Comparison of ENCODE assay signal across 18 cellular contexts in genomic region chr2:235024191-235024611, GRCh38.
DNase-seq lines count a peak whose midpoint lies in the region; ATAC-seq and TF ChIP-seq lines count a peak whose summit lies in the region.
"Had no signal": no experiment of that assay in that cellular context is flagged by ENCODE, and none has a peak within 500 bp of the region (broad histone marks: within the 10 kb centered on the region; RNA-seq: fewer than 3 reads in every experiment).

No MANE protein-coding gene starts in this region.

- no peak for ATAC-seq in RWPE2 (ENCODE audit: low read depth)
- no peak for ATAC-seq in GM21423 (IDR thresholded peaks at IDR 0.05; ENCODE audit: unreplicated experiment)
- ATAC-seq: activated CD8-positive, alpha-beta memory T cell treated with anti-CD3 and anti-CD28 coated beads, Interleukin-2, amount 10 ng/mL, durations not matched to agents 7 days and 5 days; lower lobe of right lung; SK-N-SH treated with all-trans-retinoic acid at 6 μM for 48 hours had no signal

- H3K4me3 ChIP-seq in RWPE2 (ENCODE audit: severe bottlenecking) = no peak overlapping the region
- H3K4me3 ChIP-seq: lower lobe of right lung, thyroid gland had no signal

- peaks cover 81% of the 10 kb centered on the region for H3K4me1 ChIP-seq in RWPE2 (ENCODE audit: insufficient read depth, poor library complexity, severe bottlenecking)

- no peaks in the 10 kb centered on the region for H3K27me3 ChIP-seq in RWPE2 (ENCODE audit: insufficient read depth, poor library complexity, severe bottlenecking)
- H3K27me3 ChIP-seq: neutrophil, thyroid gland had no signal

- no peak for TF ChIP-seq CTCF in RWPE2 (IDR thresholded peaks at IDR 0.05; ENCODE audit: poor library complexity, severe bottlenecking)

- DNase-seq in A172 (ENCODE audit: low spot score) = peak; percentile 89
- DNase-seq in GM04503 (ENCODE audit: low read depth) = peak; percentile 44
- no peak for DNase-seq in RWPE2 (ENCODE audit: low spot score)
- peak; percentile 83 for DNase-seq in glomerular visceral epithelial cell (ENCODE audit: extremely low spot score)
- no peak for DNase-seq in activated T-cell treated with anti-CD3 and anti-CD28 coated beads, Interleukin-2, amount 50 U/mL, for 48 hours
- DNase-seq in NCI-H1105 (lab: John Stamatoyannopoulos, UW) = no peak
- DNase-seq in mesenteric fat pad (ENCODE audit: low spot score) = no peak
- DNase-seq: activated CD8-positive, alpha-beta memory T cell treated with anti-CD3 and anti-CD28 coated beads, Interleukin-2, amount 10 ng/mL, durations not matched to agents 7 days and 5 days; activated naive CD4-positive, alpha-beta T cell treated with Interleukin-2 at 50 U/mL for 16 hours; AML-193; hippocampal formation; lower lobe of right lung; NCI-H2107; thyroid gland had no signal

- H3K27ac ChIP-seq in RWPE2 (ENCODE audit: poor library complexity, severe bottlenecking) = peak overlapping the region; percentile 100
- H3K27ac ChIP-seq: lower lobe of right lung, neutrophil, thyroid gland, VCaP had no signal

- no peaks in the 10 kb centered on the region for H3K9me3 ChIP-seq in RWPE2 (ENCODE audit: severe bottlenecking)
- H3K9me3 ChIP-seq: lower lobe of right lung, neutrophil, thyroid gland had no signal

- peaks cover 5% of the 10 kb centered on the region; the same call in 1 of the 2 replicates for H3K36me3 ChIP-seq in RWPE2 (ENCODE audit: low read depth)
- H3K36me3 ChIP-seq: lower lobe of right lung, neutrophil, thyroid gland had no signal

Comparison
In these comparisons a context has a peak if more than half of its experiments do, and no peak if none do; other contexts are left out.
1. DNase-seq: peak in A172 (single experiment), GM04503 (single experiment) and glomerular visceral epithelial cell (single experiment); none in RWPE2 (single experiment), activated T-cell treated with anti-CD3 and anti-CD28 coated beads, Interleukin-2, amount 50 U/mL, for 48 hours (0 of 2), NCI-H1105 (single experiment) and mesenteric fat pad (single experiment).